Comparison of ENCODE assay signal across 33 cellular contexts in the genomic region with DNA sequence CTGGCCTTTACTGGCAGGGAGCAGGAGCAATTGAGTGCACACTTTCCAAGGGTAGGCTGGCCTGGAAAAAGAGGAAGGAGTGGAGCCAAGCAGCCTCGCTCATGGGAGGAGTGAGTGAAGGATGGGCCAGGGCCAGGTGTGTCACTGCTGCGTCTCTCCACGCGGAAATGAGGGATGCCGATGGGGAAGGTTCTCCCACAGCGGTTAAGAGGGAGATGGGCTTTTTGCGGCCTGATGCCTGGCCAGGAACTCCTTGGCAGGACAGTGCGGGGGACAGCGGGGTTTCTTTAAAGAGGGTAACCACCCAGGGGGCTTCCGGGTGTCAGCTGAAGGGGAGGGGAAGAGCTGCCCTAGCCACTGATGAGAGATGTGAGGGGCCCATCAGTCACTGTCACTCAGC.
"Had no signal": no experiment of that assay in that cellular context is flagged by ENCODE, and none has a peak within 500 bp of the region (broad histone marks: within the 10 kb centered on the region; RNA-seq: fewer than 3 reads in every experiment).

No MANE protein-coding gene starts in this region.

- H3K9me3 Mint-ChIP-seq: activated B cell treated with CpG ODN at 0.5 μM for 24 hours; activated naive CD4-positive, alpha-beta T cell treated with anti-CD3 and anti-CD28 coated beads for 36 hours; activated naive CD4-positive, alpha-beta T cell treated with anti-CD3 and anti-CD28 coated beads, Interleukin-2, amount 50 U/mL, for 24 hours; activated naive CD8-positive, alpha-beta T cell treated with anti-CD3 and anti-CD28 coated beads for 36 hours; activated naive CD8-positive, alpha-beta T cell treated with anti-CD3 and anti-CD28 coated beads, Interleukin-2, amount 50 U/mL, for 24 hours; activated T-helper 1 cell treated with anti-CD3 and anti-CD28 coated beads, Interleukin-12 subunit alpha, Interleukin-12 subunit beta, Interleukin-2, Interleukin-4 antibody, amounts not matched to agents 30 ng/mL and 10 ng/mL and 1 ng/mL, durations not matched to agents 14 hours and 24 hours and 36 hours; activated T-helper 2 cell treated with anti-CD3 and anti-CD28 coated beads, Interferon-gamma antibody, Interleukin-2, Interleukin-4, amounts not matched to agents 10 μg/mL and 5 μg/mL and 100 μg/mL, durations not matched to agents 14 hours and 24 hours and 36 hours; T-cell; T-helper 1 cell treated with Interleukin-12 subunit alpha and Interleukin-12 subunit beta and Interleukin-4 antibody, amounts not matched to agents 30 μg/mL and 1 μg/mL, for 36 hours had no signal

- H3K4me3 Mint-ChIP-seq: activated B cell treated with CpG ODN at 0.5 μM for 24 hours; activated CD8-positive, alpha-beta memory T cell treated with anti-CD3 and anti-CD28 coated beads, Interleukin-2, amount 10 ng/mL, durations not matched to agents 7 days and 5 days; activated CD8-positive, alpha-beta T cell treated with anti-CD3 and anti-CD28 coated beads, Interleukin-2, amount 10 ng/mL, durations not matched to agents 7 days and 5 days; activated naive CD4-positive, alpha-beta T cell treated with anti-CD3 and anti-CD28 coated beads for 36 hours; activated naive CD4-positive, alpha-beta T cell treated with anti-CD3 and anti-CD28 coated beads, Interleukin-2, amount 50 U/mL, for 24 hours; activated naive CD8-positive, alpha-beta T cell treated with anti-CD3 and anti-CD28 coated beads for 36 hours; activated naive CD8-positive, alpha-beta T cell treated with anti-CD3 and anti-CD28 coated beads, Interleukin-2, amount 50 U/mL, for 24 hours; activated T-helper 1 cell treated with anti-CD3 and anti-CD28 coated beads, Interleukin-12 subunit alpha, Interleukin-12 subunit beta, Interleukin-2, Interleukin-4 antibody, amounts not matched to agents 30 ng/mL and 10 ng/mL and 1 ng/mL, durations not matched to agents 14 hours and 24 hours and 36 hours; T-cell; T-helper 1 cell treated with Interleukin-12 subunit alpha and Interleukin-12 subunit beta and Interleukin-4 antibody, amounts not matched to agents 30 μg/mL and 1 μg/mL, for 36 hours had no signal

- H3K9me3 ChIP-seq: adrenal gland, body of pancreas, colonic mucosa had no signal

- H3K27ac ChIP-seq: adrenal gland, body of pancreas, colonic mucosa, epithelial cell of prostate, WERI-Rb-1 had no signal

- H3K4me1 Mint-ChIP-seq: activated B cell treated with CpG ODN at 0.5 μM for 24 hours; activated CD8-positive, alpha-beta memory T cell treated with anti-CD3 and anti-CD28 coated beads, Interleukin-2, amount 10 ng/mL, durations not matched to agents 7 days and 5 days; activated naive CD4-positive, alpha-beta T cell treated with anti-CD3 and anti-CD28 coated beads, Interleukin-2, amount 50 U/mL, for 24 hours; activated naive CD8-positive, alpha-beta T cell treated with anti-CD3 and anti-CD28 coated beads for 36 hours; activated naive CD8-positive, alpha-beta T cell treated with anti-CD3 and anti-CD28 coated beads, Interleukin-2, amount 50 U/mL, for 24 hours; T-cell had no signal

- H3K36me3 ChIP-seq: colonic mucosa had no signal

- DNase-seq: activated B cell treated with CpG ODN at 0.5 μM for 24 hours; activated CD4-positive, alpha-beta T cell treated with anti-CD3 and anti-CD28 coated beads for 48 hours; activated CD4-positive, alpha-beta T cell treated with anti-CD3 and anti-CD28 coated beads, Interleukin-2, amount 50 U/mL, for 1 hour; activated CD4-positive, alpha-beta T cell treated with anti-CD3 and anti-CD28 coated beads, Interleukin-2, amount 50 U/mL, for 48 hours; activated CD8-positive, alpha-beta memory T cell treated with anti-CD3 and anti-CD28 coated beads, Interleukin-2, amount 10 ng/mL, durations not matched to agents 7 days and 5 days; activated CD8-positive, alpha-beta memory T cell treated with anti-CD3 and anti-CD28 coated beads, Interleukin-2, amount 50 U/mL, for 4 hours; activated CD8-positive, alpha-beta T cell treated with anti-CD3 and anti-CD28 coated beads, Interleukin-2, amount 10 ng/mL, durations not matched to agents 7 days and 5 days; activated effector memory CD4-positive, alpha-beta T cell treated with anti-CD3 and anti-CD28 coated beads, Interleukin-2, amount 50 U/mL, for 16 hours; activated naive CD4-positive, alpha-beta T cell treated with anti-CD3 and anti-CD28 coated beads for 36 hours; activated naive CD8-positive, alpha-beta T cell treated with anti-CD3 and anti-CD28 coated beads for 36 hours; activated naive CD8-positive, alpha-beta T cell treated with anti-CD3 and anti-CD28 coated beads, Interleukin-2, amount 50 U/mL, for 24 hours; activated T-cell treated with anti-CD3 and anti-CD28 coated beads, Interleukin-2, amount 50 U/mL, for 1 hour; activated T-cell treated with anti-CD3 and anti-CD28 coated beads, Interleukin-2, amount 50 U/mL, for 48 hours; adrenal gland; amygdala; aorta; body of pancreas; caudate nucleus; cerebellar nuclear complex; colonic mucosa; effector CD8-positive, alpha-beta T cell; foreskin fibroblast; glutamatergic neuron; SW 1271; T-cell; T-helper 9 cell; WERI-Rb-1 had no signal

- H3K4me1 ChIP-seq: adrenal gland, body of pancreas, colonic mucosa had no signal

- H3K27ac Mint-ChIP-seq: activated B cell treated with CpG ODN at 0.5 μM for 24 hours; activated CD8-positive, alpha-beta memory T cell treated with anti-CD3 and anti-CD28 coated beads, Interleukin-2, amount 10 ng/mL, durations not matched to agents 7 days and 5 days; activated CD8-positive, alpha-beta T cell treated with anti-CD3 and anti-CD28 coated beads, Interleukin-2, amount 10 ng/mL, durations not matched to agents 7 days and 5 days; activated naive CD4-positive, alpha-beta T cell treated with anti-CD3 and anti-CD28 coated beads for 36 hours; activated naive CD8-positive, alpha-beta T cell treated with anti-CD3 and anti-CD28 coated beads for 36 hours; activated naive CD8-positive, alpha-beta T cell treated with anti-CD3 and anti-CD28 coated beads, Interleukin-2, amount 50 U/mL, for 24 hours; activated T-helper 1 cell treated with anti-CD3 and anti-CD28 coated beads, Interleukin-12 subunit alpha, Interleukin-12 subunit beta, Interleukin-2, Interleukin-4 antibody, amounts not matched to agents 30 ng/mL and 10 ng/mL and 1 ng/mL, durations not matched to agents 14 hours and 24 hours and 36 hours; activated T-helper 2 cell treated with anti-CD3 and anti-CD28 coated beads, Interferon-gamma antibody, Interleukin-2, Interleukin-4, amounts not matched to agents 10 μg/mL and 5 μg/mL and 100 μg/mL, durations not matched to agents 14 hours and 24 hours and 36 hours; T-cell; T-helper 1 cell treated with Interleukin-12 subunit alpha and Interleukin-12 subunit beta and Interleukin-4 antibody, amounts not matched to agents 30 μg/mL and 1 μg/mL, for 36 hours had no signal

- H3K36me3 Mint-ChIP-seq: activated CD8-positive, alpha-beta memory T cell treated with anti-CD3 and anti-CD28 coated beads, Interleukin-2, amount 10 ng/mL, durations not matched to agents 7 days and 5 days; activated naive CD4-positive, alpha-beta T cell treated with anti-CD3 and anti-CD28 coated beads, Interleukin-2, amount 50 U/mL, for 24 hours; activated naive CD8-positive, alpha-beta T cell treated with anti-CD3 and anti-CD28 coated beads for 36 hours; T-cell had no signal

- H3K27me3 Mint-ChIP-seq: activated B cell treated with CpG ODN at 0.5 μM for 24 hours; activated CD8-positive, alpha-beta memory T cell treated with anti-CD3 and anti-CD28 coated beads, Interleukin-2, amount 10 ng/mL, durations not matched to agents 7 days and 5 days; activated naive CD4-positive, alpha-beta T cell treated with anti-CD3 and anti-CD28 coated beads, Interleukin-2, amount 50 U/mL, for 24 hours; activated naive CD8-positive, alpha-beta T cell treated with anti-CD3 and anti-CD28 coated beads for 36 hours; activated naive CD8-positive, alpha-beta T cell treated with anti-CD3 and anti-CD28 coated beads, Interleukin-2, amount 50 U/mL, for 24 hours had no signal

- H3K4me3 ChIP-seq: adrenal gland, body of pancreas, colonic mucosa had no signal

- ATAC-seq: activated CD4-positive, CD25-positive, alpha-beta regulatory T cell treated with anti-CD3 and anti-CD28 coated beads, Interleukin-2, amount 50 U/mL, for 24 hours; activated CD8-positive, alpha-beta memory T cell treated with anti-CD3 and anti-CD28 coated beads, Interleukin-2, amount 10 ng/mL, durations not matched to agents 7 days and 5 days; activated CD8-positive, alpha-beta T cell treated with anti-CD3 and anti-CD28 coated beads, Interleukin-2, amount 10 ng/mL, durations not matched to agents 7 days and 5 days; activated naive CD8-positive, alpha-beta T cell treated with anti-CD3 and anti-CD28 coated beads, Interleukin-2, amount 50 U/mL, for 24 hours; body of pancreas; T-cell had no signal

- H3K27me3 ChIP-seq: adrenal gland, body of pancreas, colonic mucosa had no signal
